Comparison of ENCODE assay signal across 1 cellular context in the genomic region with DNA sequence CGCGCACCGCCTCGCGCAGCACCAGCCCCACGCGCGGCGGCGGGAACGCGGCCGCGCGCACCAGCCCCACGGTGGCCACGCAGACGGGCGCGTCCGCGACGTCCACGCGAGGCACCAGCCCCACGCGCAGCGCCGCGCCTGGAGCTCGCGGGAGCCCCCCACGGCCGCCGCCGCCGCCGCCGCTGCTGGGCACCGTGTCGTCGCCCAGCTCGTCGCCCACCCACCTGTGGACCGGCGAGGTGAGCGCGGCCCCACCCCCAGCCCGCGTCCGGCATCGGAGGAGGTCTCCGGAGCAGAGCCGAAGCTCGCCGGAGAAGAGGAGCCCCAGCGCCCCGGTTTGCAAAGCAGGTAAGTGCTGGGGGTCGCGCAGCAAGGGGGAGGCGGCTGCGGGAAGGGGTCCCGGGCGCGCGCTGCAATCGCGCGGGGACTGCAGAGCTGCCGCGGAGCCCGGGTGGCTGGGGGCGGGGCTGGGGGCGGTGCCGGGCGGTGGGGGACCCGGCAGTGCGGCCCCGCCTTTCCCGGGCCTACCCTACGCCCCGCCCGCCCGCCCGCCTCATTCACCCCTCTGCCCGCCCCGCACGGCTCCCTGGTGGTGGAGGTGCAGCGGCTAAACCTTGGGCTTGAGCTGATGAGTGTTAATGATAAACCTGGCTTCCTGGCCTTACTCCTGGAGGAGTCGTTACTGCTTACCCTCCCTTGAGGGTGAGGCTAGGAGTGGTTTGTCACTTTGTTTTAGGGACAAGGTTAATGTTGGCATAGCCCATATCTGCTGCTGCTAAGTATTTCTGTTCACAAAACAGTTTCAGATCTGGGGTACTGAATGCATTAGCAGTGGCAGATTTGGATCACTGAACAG.
TF ChIP-seq lines count a peak whose summit lies in the region.

No MANE protein-coding gene starts in this region.

TF ChIP-seq in K562, 482 proteins besides CTCF, POLR2A, EP300 and RAD21 (continued from another document):
- peak; percentile 18 for TF ChIP-seq TAF1 (IDR thresholded peaks at IDR 0.05; ENCODE audit: control insufficient read depth, extremely low read depth, insufficient read depth, low read length, severe bottlenecking)
- TF ChIP-seq ETV1 (tag; conservative IDR thresholded peaks at IDR 0.05; ENCODE audit: low read depth): 0 out of 2 replicates have a peak, but pooled peaks have one; percentile 10
- peak; percentile 22; the same call in 1 of the 2 replicates for TF ChIP-seq MYC (IDR thresholded peaks at IDR 0.05; ENCODE audit: low read depth, low read length)
- TF ChIP-seq MYC (CRISPR knock-in tag; IDR thresholded peaks at IDR 0.05; ENCODE audit: borderline replicate concordance, low read depth): no peak
- TF ChIP-seq SAFB (IDR thresholded peaks at IDR 0.05; ENCODE audit: borderline replicate concordance, low read depth, low read length): peak; percentile 80; the same call in 1 of the 2 replicates
- peak; percentile 50; the same call in 1 of the 2 replicates for TF ChIP-seq DPF2 (IDR thresholded peaks at IDR 0.05)
- peak; percentile 57 for TF ChIP-seq SUPT5H (IDR thresholded peaks at IDR 0.05)
- peak; percentile 88 for TF ChIP-seq GATAD2B (IDR thresholded peaks at IDR 0.05; ENCODE audit: borderline replicate concordance)
- TF ChIP-seq TARDBP (IDR thresholded peaks at IDR 0.05): no peak
- TF ChIP-seq GATAD2A (IDR thresholded peaks at IDR 0.05): peak; percentile 21; the same call in 1 of the 2 replicates
- peak; percentile 33 for TF ChIP-seq TBP (optimal IDR thresholded peaks at IDR 0.05; ENCODE audit: low read depth, low read length)
- TF ChIP-seq SIN3A (IDR thresholded peaks at IDR 0.05; ENCODE audit: borderline replicate concordance in 2 of 2, control insufficient read depth in 1 of 2, low read depth in 2 of 2, low read length in 2 of 2): 0 out of 4 replicates have a peak, but pooled peaks of 1 of the 2 experiments have one; percentile 23
- TF ChIP-seq RCOR1 (IDR thresholded peaks at IDR 0.05; ENCODE audit: borderline replicate concordance in 1 of 2, low read depth in 2 of 2, low read length in 2 of 2): 0 out of 4 replicates have a peak, but pooled peaks of 1 of the 2 experiments have one; percentile 10
- TF ChIP-seq KAT7 (CRISPR knock-in tag; IDR thresholded peaks at IDR 0.05; ENCODE audit: borderline replicate concordance): peak; percentile 41; the same call in 1 of the 2 replicates
- peak in 1 of 2 experiments; percentile 57 for TF ChIP-seq E2F6 (IDR thresholded peaks at IDR 0.05; ENCODE audit: borderline replicate concordance in 1 of 2, extremely low read depth in 1 of 2, insufficient read depth in 1 of 2, insufficient read length in 1 of 2, low read depth in 1 of 2, low read length in 1 of 2, poor library complexity in 1 of 2, severe bottlenecking in 1 of 2)
- TF ChIP-seq HMGN3 (IDR thresholded peaks at IDR 0.05; ENCODE audit: borderline replicate concordance, extremely low read depth, insufficient read length, low read depth, low read length): peak; percentile 20
- no peak for TF ChIP-seq BDP1 (IDR thresholded peaks at IDR 0.05; ENCODE audit: insufficient read depth, insufficient read length)
- 0 out of 4 replicates have a peak, but pooled peaks of 1 of the 2 experiments have one; percentile 14 for TF ChIP-seq MAZ (CRISPR knock-in tag; conservative IDR thresholded peaks at IDR 0.05 in 1 of 2, IDR thresholded peaks at IDR 0.05 in 1 of 2)
- no peak for TF ChIP-seq ZNF124 (CRISPR knock-in tag; IDR thresholded peaks at IDR 0.05)
- no peak for TF ChIP-seq TFAM (CRISPR knock-in tag; conservative IDR thresholded peaks at IDR 0.05)
- TF ChIP-seq SMARCA4 (IDR thresholded peaks at IDR 0.05): peak; percentile 42; the same call in 1 of the 2 replicates
- peak; percentile 45; the same call in 1 of the 2 replicates for TF ChIP-seq GATA2 (CRISPR knock-in tag; IDR thresholded peaks at IDR 0.05)
- no peak for TF ChIP-seq CREBBP (IDR thresholded peaks at IDR 0.05; ENCODE audit: low read depth, low read length)
- TF ChIP-seq KDM5B (IDR thresholded peaks at IDR 0.05; ENCODE audit: insufficient replicate concordance, low read depth, low read length): peak; percentile 67
- TF ChIP-seq, protein P1, sequence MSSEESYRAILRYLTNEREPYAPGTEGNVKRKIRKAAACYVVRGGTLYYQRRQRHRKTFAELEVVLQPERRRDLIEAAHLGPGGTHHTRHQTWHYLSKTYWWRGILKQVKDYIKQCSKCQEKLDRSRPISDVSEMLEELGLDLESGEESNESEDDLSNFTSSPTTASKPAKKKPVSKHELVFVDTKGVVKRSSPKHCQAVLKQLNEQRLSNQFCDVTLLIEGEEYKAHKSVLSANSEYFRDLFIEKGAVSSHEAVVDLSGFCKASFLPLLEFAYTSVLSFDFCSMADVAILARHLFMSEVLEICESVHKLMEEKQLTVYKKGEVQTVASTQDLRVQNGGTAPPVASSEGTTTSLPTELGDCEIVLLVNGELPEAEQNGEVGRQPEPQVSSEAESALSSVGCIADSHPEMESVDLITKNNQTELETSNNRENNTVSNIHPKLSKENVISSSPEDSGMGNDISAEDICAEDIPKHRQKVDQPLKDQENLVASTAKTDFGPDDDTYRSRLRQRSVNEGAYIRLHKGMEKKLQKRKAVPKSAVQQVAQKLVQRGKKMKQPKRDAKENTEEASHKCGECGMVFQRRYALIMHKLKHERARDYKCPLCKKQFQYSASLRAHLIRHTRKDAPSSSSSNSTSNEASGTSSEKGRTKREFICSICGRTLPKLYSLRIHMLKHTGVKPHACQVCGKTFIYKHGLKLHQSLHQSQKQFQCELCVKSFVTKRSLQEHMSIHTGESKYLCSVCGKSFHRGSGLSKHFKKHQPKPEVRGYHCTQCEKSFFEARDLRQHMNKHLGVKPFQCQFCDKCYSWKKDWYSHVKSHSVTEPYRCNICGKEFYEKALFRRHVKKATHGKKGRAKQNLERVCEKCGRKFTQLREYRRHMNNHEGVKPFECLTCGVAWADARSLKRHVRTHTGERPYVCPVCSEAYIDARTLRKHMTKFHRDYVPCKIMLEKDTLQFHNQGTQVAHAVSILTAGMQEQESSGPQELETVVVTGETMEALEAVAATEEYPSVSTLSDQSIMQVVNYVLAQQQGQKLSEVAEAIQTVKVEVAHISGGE (CRISPR knock-in tag; IDR thresholded peaks at IDR 0.05): 0 out of 6 replicates have a peak, but pooled peaks of 1 of the 3 experiments have one; percentile 1
- TF ChIP-seq PHF8 (IDR thresholded peaks at IDR 0.05; ENCODE audit: borderline replicate concordance, low read length): 0 out of 2 replicates have a peak, but pooled peaks have one; percentile 11
- no peak for TF ChIP-seq KLF6 (CRISPR knock-in tag; IDR thresholded peaks at IDR 0.05; ENCODE audit: borderline replicate concordance)
- TF ChIP-seq HMBOX1 (IDR thresholded peaks at IDR 0.05): peak; percentile 62
- TF ChIP-seq RBBP5 (IDR thresholded peaks at IDR 0.05; ENCODE audit: borderline replicate concordance, insufficient read depth, low read length, poor library complexity, severe bottlenecking): peak; percentile 51
- no peak for TF ChIP-seq BACH1 (tag; IDR thresholded peaks at IDR 0.05)
- TF ChIP-seq, protein P2, sequence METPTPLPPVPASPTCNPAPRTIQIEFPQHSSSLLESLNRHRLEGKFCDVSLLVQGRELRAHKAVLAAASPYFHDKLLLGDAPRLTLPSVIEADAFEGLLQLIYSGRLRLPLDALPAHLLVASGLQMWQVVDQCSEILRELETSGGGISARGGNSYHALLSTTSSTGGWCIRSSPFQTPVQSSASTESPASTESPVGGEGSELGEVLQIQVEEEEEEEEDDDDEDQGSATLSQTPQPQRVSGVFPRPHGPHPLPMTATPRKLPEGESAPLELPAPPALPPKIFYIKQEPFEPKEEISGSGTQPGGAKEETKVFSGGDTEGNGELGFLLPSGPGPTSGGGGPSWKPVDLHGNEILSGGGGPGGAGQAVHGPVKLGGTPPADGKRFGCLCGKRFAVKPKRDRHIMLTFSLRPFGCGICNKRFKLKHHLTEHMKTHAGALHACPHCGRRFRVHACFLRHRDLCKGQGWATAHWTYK (CRISPR knock-in tag; IDR thresholded peaks at IDR 0.05): 0 out of 2 replicates have a peak, but pooled peaks have one; percentile 30
- peak; percentile 6; the same call in 1 of the 2 replicates for TF ChIP-seq CXXC5 (CRISPR knock-in tag; IDR thresholded peaks at IDR 0.05)
- TF ChIP-seq SIN3B (IDR thresholded peaks at IDR 0.05; ENCODE audit: low read depth): 0 out of 2 replicates have a peak, but pooled peaks have one; percentile 27
- peak; percentile 26; the same call in 1 of the 2 replicates for TF ChIP-seq SMAD4 (CRISPR knock-in tag; conservative IDR thresholded peaks at IDR 0.05)
- no peak for TF ChIP-seq TGIF2 (CRISPR knock-in tag; IDR thresholded peaks at IDR 0.05)
